ENCODE assay signal across 14 cellular contexts in the genomic region with DNA sequence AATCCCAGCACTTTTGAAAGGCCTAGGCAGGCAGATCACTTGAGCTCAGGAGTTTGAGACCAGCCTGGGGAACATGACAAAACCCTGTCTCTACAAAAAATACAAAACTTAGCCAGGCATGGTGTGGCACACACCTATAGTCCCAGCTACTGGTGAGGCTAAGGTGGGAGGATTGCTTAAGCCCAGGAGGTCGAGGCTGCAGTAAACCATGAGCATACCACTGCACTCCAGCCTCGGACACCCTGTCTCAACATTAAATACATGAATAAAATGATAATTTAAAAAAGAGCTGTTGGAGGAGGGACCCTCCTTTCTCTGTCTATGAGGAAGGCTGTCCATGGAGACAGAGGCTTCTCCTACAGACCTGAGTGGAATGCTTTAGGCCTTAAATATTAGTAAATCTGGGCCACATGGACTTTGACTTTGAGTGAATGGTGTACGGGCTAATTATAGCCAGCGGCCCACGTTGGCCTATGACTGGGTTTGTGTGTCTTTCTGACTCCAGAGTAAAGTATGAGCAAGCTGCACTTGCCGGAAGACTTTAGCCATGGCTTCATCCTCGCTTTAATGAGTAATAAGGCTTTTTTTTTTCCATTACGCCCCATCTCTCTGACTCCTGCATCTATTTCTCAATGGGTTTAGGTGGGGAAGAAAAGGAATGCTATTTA. TPM values are rescaled to one million over a fixed set of nuclear protein-coding genes. Genes with fewer than 3 reads are reported as not detected.
A peak's percentile ranks its signal among the peaks of the same experiment; 100 is the strongest.
DNase-seq lines count a peak whose midpoint lies in the region; ATAC-seq and TF ChIP-seq lines count a peak whose summit lies in the region.
"Had no signal": no experiment of that assay in that cellular context is flagged by ENCODE, and none has a peak within 500 bp of the region (broad histone marks: within the 10 kb centered on the region; RNA-seq: fewer than 3 reads in every experiment).

No MANE protein-coding gene starts in this region.

- peak; percentile 93 for DNase-seq in HFFc6
- DNase-seq in amniotic stem cell (lab: John Stamatoyannopoulos, UW) = peak; percentile 97
- peak; percentile 98 for DNase-seq in iris pigment epithelial cell (ENCODE audit: low read depth)
- DNase-seq in stromal cell of bone marrow (ENCODE audit: low read depth) = peak; percentile 96
- no peak for DNase-seq in naive thymus-derived CD4-positive, alpha-beta T cell
- DNase-seq: anterior cingulate cortex, DMS79, NCI-H526, Right ventricle myocardium superior, transverse colon, WERI-Rb-1 had no signal

- H3K27me3 Mint-ChIP-seq in HFFc6 (ENCODE audit: insufficient read depth) = no peaks in the 10 kb centered on the region
- peaks cover 0 to 6% (median 0%) of the 10 kb centered on the region in 5 donors for H3K27me3 Mint-ChIP-seq in naive thymus-derived CD4-positive, alpha-beta T cell

- ATAC-seq in naive thymus-derived CD4-positive, alpha-beta T cell = no peak
- no peak for ATAC-seq in GM21390 (IDR thresholded peaks at IDR 0.05; ENCODE audit: unreplicated experiment)
- ATAC-seq in GM18861 (IDR thresholded peaks at IDR 0.05; ENCODE audit: unreplicated experiment) = no peak
- no peak for ATAC-seq in GM18519 (IDR thresholded peaks at IDR 0.05; ENCODE audit: low FRiP score, unreplicated experiment)

- H3K36me3 ChIP-seq in naive thymus-derived CD4-positive, alpha-beta T cell (ENCODE audit: control insufficient read depth in 2 of 3, insufficient read depth in 3 of 3, low read length in 3 of 3) = no peaks in the 10 kb centered on the region
- H3K36me3 ChIP-seq: transverse colon had no signal

- TF ChIP-seq CTCF in HFFc6 (IDR thresholded peaks at IDR 0.05) = no peak

- peaks cover 42% of the 10 kb centered on the region for H3K36me3 Mint-ChIP-seq in HFFc6 (ENCODE audit: low read depth)
- no peaks in the 10 kb centered on the region for H3K36me3 Mint-ChIP-seq in naive thymus-derived CD4-positive, alpha-beta T cell

- POLR2A ChIA-PET in naive thymus-derived CD4-positive, alpha-beta T cell (lab: Charles Lee) = no interaction called here

- no peaks in the 10 kb centered on the region for H3K9me3 Mint-ChIP-seq in HFFc6
- H3K9me3 Mint-ChIP-seq in naive thymus-derived CD4-positive, alpha-beta T cell = no peaks in the 10 kb centered on the region

- no peaks in the 10 kb centered on the region for H3K27me3 ChIP-seq in naive thymus-derived CD4-positive, alpha-beta T cell (ENCODE audit: control insufficient read depth in 2 of 2, insufficient read depth in 2 of 2, low read length in 2 of 2)
- H3K27me3 ChIP-seq: transverse colon had no signal

- H3K27ac Mint-ChIP-seq in HFFc6 = peak overlapping the region; percentile 100
- H3K27ac Mint-ChIP-seq in naive thymus-derived CD4-positive, alpha-beta T cell = no peak overlapping the region

- H3K4me1 ChIP-seq in naive thymus-derived CD4-positive, alpha-beta T cell (ENCODE audit: control insufficient read depth in 2 of 2, insufficient read depth in 2 of 2, low read length in 2 of 2) = no peaks in the 10 kb centered on the region
- H3K4me1 ChIP-seq: transverse colon had no signal

- intact Hi-C loops in naive thymus-derived CD4-positive, alpha-beta T cell (cut with micrococcal nuclease) = no loop called here

- CTCF ChIA-PET in naive thymus-derived CD4-positive, alpha-beta T cell (lab: Charles Lee) = no interaction called here

- H3K9me3 ChIP-seq in naive thymus-derived CD4-positive, alpha-beta T cell (ENCODE audit: control insufficient read depth in 2 of 3, low read length in 3 of 3) = no peaks in the 10 kb centered on the region
- H3K9me3 ChIP-seq: transverse colon had no signal

- H3K4me3 Mint-ChIP-seq in HFFc6 = peak overlapping the region; percentile 60
- no peak overlapping the region for H3K4me3 Mint-ChIP-seq in naive thymus-derived CD4-positive, alpha-beta T cell

- H3K4me1 Mint-ChIP-seq in HFFc6 (ENCODE audit: low read depth) = peaks cover 64% of the 10 kb centered on the region
- H3K4me1 Mint-ChIP-seq in naive thymus-derived CD4-positive, alpha-beta T cell = no peaks in the 10 kb centered on the region

- H3K4me3 ChIP-seq in naive thymus-derived CD4-positive, alpha-beta T cell (ENCODE audit: low read length) = no peak overlapping the region
- H3K4me3 ChIP-seq: transverse colon had no signal

- H3K27ac ChIP-seq in naive thymus-derived CD4-positive, alpha-beta T cell (ENCODE audit: low read depth, low read length) = no peak overlapping the region
- H3K27ac ChIP-seq: transverse colon, WERI-Rb-1 had no signal

RNA-seq across cellular contexts. Expression of gene RAB3B, which starts 21.3 kb away (rescaled TPM):
- total RNA-seq in HFFc6 (2021; fragmentation: NEBNext Ultra II Directional; extraction: Animal tissue kit (Norgen Biotek cat#: 25700)) = 100 to 1,000 TPM; 138 to 174 (median 157) TPM
- under 1 TPM in 1 of 5 experiments, not detected in 4; 0.03 TPM for total RNA-seq in naive thymus-derived CD4-positive, alpha-beta T cell
- not detected for polyA plus RNA-seq in naive thymus-derived CD4-positive, alpha-beta T cell
- total RNA-seq: Right ventricle myocardium superior had no signal

Comparison
In these comparisons a context has a peak if more than half of its experiments do, and no peak if none do; other contexts are left out.
1. DNase-seq: peak in HFFc6 (single experiment), amniotic stem cell (single experiment), iris pigment epithelial cell (single experiment) and stromal cell of bone marrow (single experiment); none in naive thymus-derived CD4-positive, alpha-beta T cell (0 of 9).
2. RNA of gene RAB3B, which starts 21.3 kb away (total RNA-seq): 138 to 174 TPM in HFFc6; 0.03 TPM in naive thymus-derived CD4-positive, alpha-beta T cell; every median in the first group is over 100 times any median in the second.